Comparison of ENCODE assay signal across 1 cellular context in genomic region chr12:45732250-45732649, GRCh38.
TF ChIP-seq lines count a peak whose summit lies in the region.

No MANE protein-coding gene starts in this region.

TF ChIP-seq in IMR-90, 13 proteins besides CTCF, POLR2A, EP300 and RAD21 (continued from another document):
- TF ChIP-seq NFE2L2 (IDR thresholded peaks at IDR 0.05; ENCODE audit: low read depth, low read length): no peak
- TF ChIP-seq SMC3 (IDR thresholded peaks at IDR 0.05; ENCODE audit: low read depth, low read length): no peak
- TF ChIP-seq FOS (IDR thresholded peaks at IDR 0.05; ENCODE audit: low read depth, low read length): no peak
- TF ChIP-seq, protein P1, sequence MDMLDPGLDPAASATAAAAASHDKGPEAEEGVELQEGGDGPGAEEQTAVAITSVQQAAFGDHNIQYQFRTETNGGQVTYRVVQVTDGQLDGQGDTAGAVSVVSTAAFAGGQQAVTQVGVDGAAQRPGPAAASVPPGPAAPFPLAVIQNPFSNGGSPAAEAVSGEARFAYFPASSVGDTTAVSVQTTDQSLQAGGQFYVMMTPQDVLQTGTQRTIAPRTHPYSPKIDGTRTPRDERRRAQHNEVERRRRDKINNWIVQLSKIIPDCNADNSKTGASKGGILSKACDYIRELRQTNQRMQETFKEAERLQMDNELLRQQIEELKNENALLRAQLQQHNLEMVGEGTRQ (IDR thresholded peaks at IDR 0.05; ENCODE audit: low read depth, low read length): no peak
- no peak for TF ChIP-seq BHLHE40 (IDR thresholded peaks at IDR 0.05; ENCODE audit: low read depth, low read length)
